ENCODE assay signal across 26 cellular contexts in genomic region chr12:51901881-51902280, GRCh38. TPM values are rescaled to one million over a fixed set of nuclear protein-coding genes. Genes with fewer than 3 reads are reported as not detected.
"Had no signal": no experiment of that assay in that cellular context is flagged by ENCODE, and none has a peak within 500 bp of the region (broad histone marks: within the 10 kb centered on the region; RNA-seq: fewer than 3 reads in every experiment).

No MANE protein-coding gene starts in this region.

- H3K4me3 ChIP-seq: hepatocyte, left ventricle myocardium inferior, lower lobe of right lung, psoas muscle, right lobe of liver, skin epidermis, testis, tibial nerve had no signal

- H3K36me3 ChIP-seq: left ventricle myocardium inferior, lower lobe of right lung, right lobe of liver, tibial nerve had no signal

- H3K9me3 Mint-ChIP-seq: effector memory CD8-positive, alpha-beta T cell; memory B cell; nephron; stimulated activated naive B cell treated with anti-CD40 and anti-IgM and Interleukin-4, amounts not matched to agents 10 μg/mL and 1 μg/mL and 100 μg/mL, for 72 hours; stimulated activated naive CD8-positive, alpha-beta T cell treated with anti-CD3 and anti-CD28 coated beads, Interleukin-15, amount 100 ng/mL, for 72 hours had no signal

- H3K27me3 ChIP-seq: hepatocyte, right lobe of liver, testis had no signal

- H3K27ac ChIP-seq: hepatocyte, left ventricle myocardium inferior, parathyroid adenoma, psoas muscle, right lobe of liver, skin epidermis, testis, tibial nerve had no signal

- H3K4me1 Mint-ChIP-seq: memory B cell; naive B cell; stimulated activated naive B cell treated with anti-CD40 and anti-IgM and Interleukin-4, amounts not matched to agents 10 μg/mL and 1 μg/mL and 100 μg/mL, for 72 hours; stimulated activated naive CD8-positive, alpha-beta T cell treated with anti-CD3 and anti-CD28 coated beads, Interleukin-15, amount 100 ng/mL, for 72 hours had no signal

- H3K9ac ChIP-seq: parathyroid adenoma had no signal

- H3K36me3 Mint-ChIP-seq: memory B cell; naive B cell; stimulated activated naive B cell treated with anti-CD40 and anti-IgM and Interleukin-4, amounts not matched to agents 10 μg/mL and 1 μg/mL and 100 μg/mL, for 72 hours had no signal

- H3K27ac Mint-ChIP-seq: effector memory CD8-positive, alpha-beta T cell; memory B cell; naive B cell; stimulated activated naive B cell treated with anti-CD40 and anti-IgM and Interleukin-4, amounts not matched to agents 10 μg/mL and 1 μg/mL and 100 μg/mL, for 72 hours; stimulated activated naive CD8-positive, alpha-beta T cell treated with anti-CD3 and anti-CD28 coated beads, Interleukin-15, amount 100 ng/mL, for 72 hours had no signal

- H3K4me3 Mint-ChIP-seq: effector memory CD8-positive, alpha-beta T cell; memory B cell; naive B cell; nephron; stimulated activated naive B cell treated with anti-CD40 and anti-IgM and Interleukin-4, amounts not matched to agents 10 μg/mL and 1 μg/mL and 100 μg/mL, for 72 hours; stimulated activated naive CD8-positive, alpha-beta T cell treated with anti-CD3 and anti-CD28 coated beads, Interleukin-15, amount 100 ng/mL, for 72 hours had no signal

- ATAC-seq: effector memory CD8-positive, alpha-beta T cell; lower lobe of right lung; psoas muscle; right lobe of liver; stimulated activated naive B cell treated with anti-CD40 and anti-IgM and Interleukin-4, amounts not matched to agents 10 μg/mL and 1 μg/mL and 100 μg/mL, for 72 hours; stimulated activated naive CD8-positive, alpha-beta T cell treated with anti-CD3 and anti-CD28 coated beads, Interleukin-15, amount 100 ng/mL, for 72 hours had no signal

- H3K9me3 ChIP-seq: lower lobe of right lung, psoas muscle, right lobe of liver, testis, tibial nerve had no signal

- H3K4me1 ChIP-seq: psoas muscle, right lobe of liver had no signal

- DNase-seq: central memory CD4-positive, alpha-beta T cell; effector memory CD8-positive, alpha-beta T cell; erythroblast; foreskin melanocyte; left ventricle myocardium inferior; lower lobe of right lung; midbrain; naive B cell; occipital lobe; psoas muscle; retina; stimulated activated CD4-positive, alpha-beta T cell treated with anti-CD3 and anti-CD28 coated beads, Interleukin-2, amount 100 ng/mL, for 24 hours; stimulated activated CD4-positive, alpha-beta T cell treated with anti-CD3 and anti-CD28 coated beads, Interleukin-4, amount 100 ng/mL, for 4 hours; stimulated activated naive B cell treated with anti-CD40 and anti-IgM and Interleukin-4, amounts not matched to agents 10 μg/mL and 1 μg/mL and 100 μg/mL, for 72 hours; stimulated activated naive CD8-positive, alpha-beta T cell treated with anti-CD3 and anti-CD28 coated beads, Interleukin-15, amount 100 ng/mL, for 72 hours; testis had no signal

RNA-seq across cellular contexts. Expression of gene ANKRD33, which starts 14.0 kb away (rescaled TPM):
- total RNA-seq: chondrocyte, hepatocyte, left ventricle myocardium inferior, lower lobe of right lung, occipital lobe, psoas muscle, subcutaneous adipose tissue, urinary bladder had no signal
- polyA plus RNA-seq: urinary bladder had no signal
